In the genomic region with DNA sequence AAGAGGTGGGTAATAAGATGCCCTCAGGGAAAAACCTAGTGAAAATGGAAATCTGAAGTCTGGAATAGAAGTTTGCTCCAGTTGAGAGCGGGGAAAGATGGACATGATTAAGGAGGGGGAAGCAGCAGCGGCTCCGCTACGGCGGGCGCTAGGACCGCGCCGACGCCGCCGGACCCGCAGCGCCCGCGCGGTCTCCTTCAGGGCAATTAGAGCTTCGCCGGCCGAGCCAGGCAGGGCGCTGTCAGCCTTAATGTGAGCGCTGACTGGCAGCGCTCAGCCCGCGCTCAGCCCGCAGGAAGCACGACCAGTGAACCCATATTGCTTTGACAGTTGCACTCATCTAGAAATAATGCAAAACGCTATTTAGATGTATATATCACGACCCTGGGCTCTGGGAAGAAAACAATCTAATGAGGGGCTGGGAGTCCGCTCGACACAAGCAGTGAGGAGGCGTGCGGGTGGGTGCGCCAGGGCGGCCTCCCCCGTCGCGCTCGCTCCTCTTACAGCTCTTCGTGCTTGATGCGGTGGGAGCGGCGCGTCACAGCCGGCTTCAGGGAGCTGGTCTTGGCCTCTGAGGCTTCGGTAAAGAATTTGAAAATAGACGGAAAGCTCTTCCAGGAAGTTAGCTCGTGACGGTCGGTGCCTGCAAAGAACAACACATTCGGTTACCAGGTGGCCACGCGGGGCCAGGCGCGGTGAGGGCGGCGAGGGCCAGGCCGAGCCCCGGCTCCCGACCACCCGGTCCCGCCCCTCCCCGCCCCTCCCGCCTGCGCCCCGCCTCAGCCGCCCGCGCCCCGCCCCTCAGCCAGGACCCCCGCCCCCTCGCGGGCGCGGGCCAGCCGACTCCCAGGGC, we compare ENCODE assay signal across 9 cellular contexts. TPM values are rescaled to one million over a fixed set of nuclear protein-coding genes. Genes with fewer than 3 reads are reported as not detected.
DNase-seq lines count a peak whose midpoint lies in the region; ATAC-seq lines count a peak whose summit lies in the region.
"Had no signal": no experiment of that assay in that cellular context is flagged by ENCODE, and none has a peak within 500 bp of the region (broad histone marks: within the 10 kb centered on the region; RNA-seq: fewer than 3 reads in every experiment).

No MANE protein-coding gene starts in this region.

- H3K36me3 Mint-ChIP-seq in CD4-positive, CD25-positive, alpha-beta regulatory T cell, result peaks cover 7% of the 10 kb centered on the region
- H3K36me3 Mint-ChIP-seq in memory B cell, result no peaks in the 10 kb centered on the region
- peaks cover 6% of the 10 kb centered on the region for H3K36me3 Mint-ChIP-seq in stimulated activated memory B cell treated with anti-CD40 and anti-IgM and Interleukin-4, amounts not matched to agents 10 μg/mL and 1 μg/mL and 100 μg/mL, for 72 hours

- peak overlapping the region; percentile 58 for H3K4me3 ChIP-seq in CD4-positive, CD25-positive, alpha-beta regulatory T cell (ENCODE audit: low read depth, low read length)

- peaks cover 28% of the 10 kb centered on the region for H3K27me3 Mint-ChIP-seq in CD4-positive, CD25-positive, alpha-beta regulatory T cell
- H3K27me3 Mint-ChIP-seq in memory B cell, result peaks cover 1% of the 10 kb centered on the region
- peaks cover 11% of the 10 kb centered on the region for H3K27me3 Mint-ChIP-seq in stimulated activated memory B cell treated with anti-CD40 and anti-IgM and Interleukin-4, amounts not matched to agents 10 μg/mL and 1 μg/mL and 100 μg/mL, for 72 hours

- H3K27ac Mint-ChIP-seq in CD4-positive, CD25-positive, alpha-beta regulatory T cell, result peak overlapping the region in 2 of 3 donors; percentile 88 to 92
- H3K27ac Mint-ChIP-seq in memory B cell, result peak overlapping the region; percentile 90
- H3K27ac Mint-ChIP-seq in stimulated activated memory B cell treated with anti-CD40 and anti-IgM and Interleukin-4, amounts not matched to agents 10 μg/mL and 1 μg/mL and 100 μg/mL, for 72 hours, result peak overlapping the region; percentile 86

- H3K27me3 ChIP-seq in CD4-positive, CD25-positive, alpha-beta regulatory T cell (ENCODE audit: control insufficient read depth, insufficient read depth, low read length), result no peaks in the 10 kb centered on the region

- H3K27ac ChIP-seq in CD4-positive, CD25-positive, alpha-beta regulatory T cell (ENCODE audit: insufficient read depth, low read length, poor library complexity, severe bottlenecking), result no peak overlapping the region

- peaks cover 22% of the 10 kb centered on the region for H3K4me1 ChIP-seq in CD4-positive, CD25-positive, alpha-beta regulatory T cell (ENCODE audit: control insufficient read depth, insufficient read depth, low read length, poor library complexity, severe bottlenecking)

- peak; percentile 72 to 75 for ATAC-seq in CD4-positive, CD25-positive, alpha-beta regulatory T cell (ENCODE audit: low read depth in 2 of 2)
- ATAC-seq in GM19372 (IDR thresholded peaks at IDR 0.05; ENCODE audit: low read depth, unreplicated experiment), result peak; percentile 98
- ATAC-seq in HG03439 (IDR thresholded peaks at IDR 0.05; ENCODE audit: unreplicated experiment), result peak; percentile 99
- ATAC-seq in memory B cell (ENCODE audit: low read depth), result peak; percentile 83
- ATAC-seq in stimulated activated memory B cell treated with anti-CD40 and anti-IgM and Interleukin-4, amounts not matched to agents 10 μg/mL and 1 μg/mL and 100 μg/mL, for 72 hours, result peak; percentile 95

- no peaks in the 10 kb centered on the region for H3K36me3 ChIP-seq in CD4-positive, CD25-positive, alpha-beta regulatory T cell (ENCODE audit: control insufficient read depth, insufficient read depth, low read length)

- no peaks in the 10 kb centered on the region for H3K9me3 ChIP-seq in CD4-positive, CD25-positive, alpha-beta regulatory T cell (ENCODE audit: control insufficient read depth in 2 of 2, low read length in 2 of 2)

- H3K4me1 Mint-ChIP-seq in CD4-positive, CD25-positive, alpha-beta regulatory T cell, result peaks cover 11 to 24% (median 20%) of the 10 kb centered on the region in 4 donors
- peaks cover 15% of the 10 kb centered on the region for H3K4me1 Mint-ChIP-seq in memory B cell
- peaks cover 16% of the 10 kb centered on the region for H3K4me1 Mint-ChIP-seq in stimulated activated memory B cell treated with anti-CD40 and anti-IgM and Interleukin-4, amounts not matched to agents 10 μg/mL and 1 μg/mL and 100 μg/mL, for 72 hours

- H3K9me3 Mint-ChIP-seq in CD4-positive, CD25-positive, alpha-beta regulatory T cell, result peaks cover 0 to 3% (median 0%) of the 10 kb centered on the region in 7 donors
- H3K9me3 Mint-ChIP-seq in memory B cell, result no peaks in the 10 kb centered on the region
- H3K9me3 Mint-ChIP-seq in stimulated activated memory B cell treated with anti-CD40 and anti-IgM and Interleukin-4, amounts not matched to agents 10 μg/mL and 1 μg/mL and 100 μg/mL, for 72 hours, result no peaks in the 10 kb centered on the region

- DNase-seq in CD4-positive, CD25-positive, alpha-beta regulatory T cell, result peak; percentile 22 to 71 (median 53)
- peak; percentile 78 for DNase-seq in NCI-H510A (lab: John Stamatoyannopoulos, UW)
- DNase-seq in activated CD4-positive, alpha-beta T cell treated with anti-CD3 and anti-CD28 coated beads, Interleukin-2, amount 50 U/mL, for 48 hours, result peak; percentile 56 to 65
- peak; percentile 17 for DNase-seq in effector CD8-positive, alpha-beta T cell (lab: John Stamatoyannopoulos, UW)
- DNase-seq in memory B cell (ENCODE audit: low spot score in 2 of 2), result peak; percentile 40 to 51

- H3K4me3 Mint-ChIP-seq in CD4-positive, CD25-positive, alpha-beta regulatory T cell, result peak overlapping the region; percentile 87 to 99 (median 92)
- H3K4me3 Mint-ChIP-seq in memory B cell, result peak overlapping the region; percentile 92
- peak overlapping the region; percentile 98 for H3K4me3 Mint-ChIP-seq in stimulated activated memory B cell treated with anti-CD40 and anti-IgM and Interleukin-4, amounts not matched to agents 10 μg/mL and 1 μg/mL and 100 μg/mL, for 72 hours

RNA-seq across cellular contexts. Expression of a gene that starts 37.7 kb away (rescaled TPM):
- total RNA-seq in CD4-positive, CD25-positive, alpha-beta regulatory T cell, result not detected
- polyA plus RNA-seq in CD4-positive, CD25-positive, alpha-beta regulatory T cell, result not detected
- total RNA-seq: activated CD8-positive, alpha-beta memory T cell treated with anti-CD3 and anti-CD28 coated beads for 36 hours had no signal

RNA-seq across cellular contexts. Expression of a gene that starts 39.7 kb away (rescaled TPM):
- total RNA-seq in CD4-positive, CD25-positive, alpha-beta regulatory T cell, result not detected
- polyA plus RNA-seq in CD4-positive, CD25-positive, alpha-beta regulatory T cell, result not detected
- total RNA-seq: activated CD8-positive, alpha-beta memory T cell treated with anti-CD3 and anti-CD28 coated beads for 36 hours had no signal

Comparison
In these comparisons a context has a peak if more than half of its experiments do, and no peak if none do; other contexts are left out.
1. DNase-seq: peak in every context shown above with its lines; median percentile 78 in NCI-H510A; 60 in activated CD4-positive, alpha-beta T cell treated with anti-CD3 and anti-CD28 coated beads, Interleukin-2, amount 50 U/mL, for 48 hours; 53 in CD4-positive, CD25-positive, alpha-beta regulatory T cell; 46 in memory B cell; 17 in effector CD8-positive, alpha-beta T cell.